In genomic region chr12:99985631-99986030, GRCh38 we compare ENCODE assay signal across 8 cellular contexts. TPM values are rescaled to one million over a fixed set of nuclear protein-coding genes. Genes with fewer than 3 reads are reported as not detected.
DNase-seq lines count a peak whose midpoint lies in the region; ATAC-seq and TF ChIP-seq lines count a peak whose summit lies in the region.
"Had no signal": no experiment of that assay in that cellular context is flagged by ENCODE, and none has a peak within 500 bp of the region (broad histone marks: within the 10 kb centered on the region; RNA-seq: fewer than 3 reads in every experiment).

No MANE protein-coding gene starts in this region.

- peaks cover 49% of the 10 kb centered on the region for H3K27me3 Mint-ChIP-seq in H9 (ENCODE audit: low read depth)

- intact Hi-C loops in Panc1 (cut with micrococcal nuclease; ENCODE audit: unreplicated experiment) = no loop called here
- intact Hi-C loops in esophagus muscularis mucosa (cut with DNase I) = no loop called here

- H3K4ac ChIP-seq in H9 (ENCODE audit: low read depth, low read length) = no peak overlapping the region

- no peaks in the 10 kb centered on the region for H3K9me3 Mint-ChIP-seq in H9

- BruUV-seq in Panc1 (replicated peaks; lab: Mats Ljungman, UMichigan) = no TSS peak

- peaks cover 9% of the 10 kb centered on the region for H3K23me2 ChIP-seq in H9 (ENCODE audit: insufficient read length, low read depth, low read length, poor library complexity, severe bottlenecking)

- no peak overlapping the region for H4K8ac ChIP-seq in H9 (replicated peaks; ENCODE audit: insufficient read length, low read depth, low read length)

- no peaks in the 10 kb centered on the region for H4K20me1 ChIP-seq in H9 (ENCODE audit: control insufficient read depth, insufficient read depth, insufficient read length)

- DNase-seq in H9 (no peak), Panc1 (ENCODE audit: low read depth, low spot score) (no peak), esophagus muscularis mucosa (ENCODE audit: extremely low spot score) (no peak), retinal pigment epithelial cell (ENCODE audit: low read depth) (no peak), COLO829 (ENCODE audit: low spot score) (no peak), GM20000 (ENCODE audit: low spot score) (no peak), GM03348 (ENCODE audit: low spot score) (no peak)
- DNase-seq: stimulated activated CD4-positive, alpha-beta T cell treated with anti-CD3 and anti-CD28 coated beads, Interleukin-15, amount 100 ng/mL, for 24 hours had no signal

- H3K56ac ChIP-seq in H9 (ENCODE audit: insufficient read length, low read depth, low read length) = no peak overlapping the region

- WGBS in H9 (ENCODE audit: extremely low coverage, insufficient read length, low lambda C conversion rate) = no CpG with 5 or more reads among the region's 3 CpGs
- 34% methylated on average over 3 of the region's 3 CpGs for WGBS in esophagus muscularis mucosa

- H3K23ac ChIP-seq in H9 (ENCODE audit: insufficient read length, low read depth, low read length) = no peak overlapping the region

- no peak overlapping the region for H3K27ac ChIP-seq in H9 (ENCODE audit: insufficient read length, low read depth, low read length)
- H3K27ac ChIP-seq in Panc1 (ENCODE audit: low read length) = no peak overlapping the region; the same call in 1 of the 2 replicates
- peak overlapping the region; percentile 73 to 81 (median 78) for H3K27ac ChIP-seq in esophagus muscularis mucosa (replicated peaks in 1 of 4)

- H3K4me1 Mint-ChIP-seq in H9 = peaks cover 15 to 20% of the 10 kb centered on the region in 2 experiments

- H3K4me1 ChIP-seq in H9 (ENCODE audit: insufficient read depth, low read length) (0 out of 2 replicates have a peak, but pooled peaks cover 6% of the 10 kb centered on the region), Panc1 (ENCODE audit: control insufficient read depth, insufficient read depth, low read length) (peaks cover 11% of the 10 kb centered on the region; the same call in 1 of the 2 replicates), esophagus muscularis mucosa (peaks cover 0 to 27% (median 23%) of the 10 kb centered on the region in 4 donors)

- no peak overlapping the region for H4K5ac ChIP-seq in H9 (ENCODE audit: insufficient read length, low read depth, low read length)

- H3K4me2 ChIP-seq in H9 (ENCODE audit: insufficient read depth, insufficient read length, low read length) = peak overlapping the region; percentile 83

- H3K36me3 ChIP-seq in Panc1 (ENCODE audit: control insufficient read depth, insufficient read depth, low read length) (no peaks in the 10 kb centered on the region), esophagus muscularis mucosa (no peaks in the 10 kb centered on the region)

- CTCF ChIA-PET in Panc1 (lab: Charles Lee) = no interaction called here

- H3K14ac ChIP-seq in H9 (ENCODE audit: insufficient read depth, low read length) = no peak overlapping the region

- no peak overlapping the region for H2AFZ ChIP-seq in H9 (ENCODE audit: low read length)

- H3K27me3 ChIP-seq in H9 (ENCODE audit: insufficient read depth, low read length) (peaks cover 3% of the 10 kb centered on the region; the same call in 1 of the 2 replicates), Panc1 (ENCODE audit: control insufficient read depth, insufficient read depth, low read length) (no peaks in the 10 kb centered on the region), esophagus muscularis mucosa (no peaks in the 10 kb centered on the region)

- no peaks in the 10 kb centered on the region for H3K79me1 ChIP-seq in H9 (ENCODE audit: insufficient read depth, low read depth, low read length, poor library complexity, severe bottlenecking)

- no peak for TF ChIP-seq EP300 in esophagus muscularis mucosa (IDR thresholded peaks at IDR 0.05)

- H2BK120ac ChIP-seq in H9 (ENCODE audit: low read depth, low read length, poor library complexity, severe bottlenecking) = no peak overlapping the region

- H3K18ac ChIP-seq in H9 (ENCODE audit: insufficient read length, low read depth, low read length) = no peak overlapping the region

- no peak overlapping the region for H3K9ac ChIP-seq in H9 (ENCODE audit: extremely low read depth, insufficient read length, low read length)

- no peak overlapping the region for H3K27ac Mint-ChIP-seq in H9

- no peak overlapping the region for H2BK12ac ChIP-seq in H9 (ENCODE audit: insufficient read length, low read depth, low read length)

- peak overlapping the region; percentile 74 to 88 for H3K4me3 Mint-ChIP-seq in H9

- no peak overlapping the region for H3T11ph ChIP-seq in H9 (ENCODE audit: low read length)

- TF ChIP-seq POLR2A in esophagus muscularis mucosa (IDR thresholded peaks at IDR 0.05; ENCODE audit: low read depth) = no peak

- H2BK15ac ChIP-seq in H9 (ENCODE audit: low read depth, low read length) = no peak overlapping the region

- POLR2A ChIA-PET in Panc1 (lab: Charles Lee) = no interaction called here

- TF ChIP-seq CTCF in H9 (conservative IDR thresholded peaks at IDR 0.05) = no peak
- TF ChIP-seq CTCF in Panc1 (IDR thresholded peaks at IDR 0.05) = no peak
- TF ChIP-seq CTCF in esophagus muscularis mucosa (IDR thresholded peaks at IDR 0.05) = no peak
- TF ChIP-seq CTCF in retinal pigment epithelial cell (conservative IDR thresholded peaks at IDR 0.05; ENCODE audit: low read depth, low read length) = no peak
- no peak for TF ChIP-seq CTCF in GM20000 (IDR thresholded peaks at IDR 0.05; ENCODE audit: extremely low read depth, missing control alignments)

- no peak overlapping the region for H2BK20ac ChIP-seq in H9 (ENCODE audit: low read depth, low read length, poor library complexity, severe bottlenecking)

- H2BK5ac ChIP-seq in H9 (ENCODE audit: insufficient read length, low read length) = no peak overlapping the region

- H3K4me3 ChIP-seq in Panc1 (ENCODE audit: low read depth in 2 of 2, low read length in 2 of 2) (peak overlapping the region; percentile 60 to 86; a peak in 3 of 4 replicates), esophagus muscularis mucosa (peak overlapping the region; percentile 64 to 80 (median 70)), retinal pigment epithelial cell (ENCODE audit: low read length) (peak overlapping the region; percentile 70)

- ATAC-seq in Panc1 = no peak

- no peaks in the 10 kb centered on the region for H3K79me2 ChIP-seq in H9 (ENCODE audit: insufficient read depth, low read length)

- H3K9me3 ChIP-seq in H9 (ENCODE audit: control insufficient read depth, low read depth, low read length) (no peaks in the 10 kb centered on the region), Panc1 (ENCODE audit: control insufficient read depth, insufficient read depth, low read depth, low read length) (no peaks in the 10 kb centered on the region), esophagus muscularis mucosa (no peaks in the 10 kb centered on the region)

- no peaks in the 10 kb centered on the region for H3K36me3 Mint-ChIP-seq in H9 (ENCODE audit: insufficient read depth in 1 of 3, low read depth in 3 of 3)

- H2AK5ac ChIP-seq in H9 (ENCODE audit: insufficient read length, low read length) = no peak overlapping the region

- no peak overlapping the region for H4K91ac ChIP-seq in H9 (ENCODE audit: insufficient read length, low read depth, low read length)

- in situ Hi-C loops in Panc1 (cut with HindIII; ENCODE audit: low pct_unique_long_range_greater_than_20kb, low sequenced_read_pairs) = no loop called here

RNA-seq across cellular contexts. Expression of gene ANKS1B, which starts 0.9 kb away (rescaled TPM):
- total RNA-seq in H9 (2021) = 3.4 and 4.1 TPM in 2 replicates
- total RNA-seq in Panc1 (2021; ENCODE audit: unreplicated experiment) = 9.7 TPM
- 3.8 TPM for polyA plus RNA-seq in Panc1 (2012; ENCODE audit: insufficient read length)
- 10 to 100 TPM; 20.4 to 28.7 (median 21.6) TPM for total RNA-seq in esophagus muscularis mucosa

Comparison
In these comparisons a context has a peak if more than half of its experiments do, and no peak if none do; other contexts are left out.
1. H3K27ac ChIP-seq: peak in esophagus muscularis mucosa (4 of 4); none in H9 (single experiment) and Panc1 (single experiment).
2. Peak in every context shown above with its lines, with median percentiles within 50 percentile points of each other: H3K4me3 ChIP-seq.